Comparison of ENCODE assay signal across 2 cellular contexts in the genomic region with DNA sequence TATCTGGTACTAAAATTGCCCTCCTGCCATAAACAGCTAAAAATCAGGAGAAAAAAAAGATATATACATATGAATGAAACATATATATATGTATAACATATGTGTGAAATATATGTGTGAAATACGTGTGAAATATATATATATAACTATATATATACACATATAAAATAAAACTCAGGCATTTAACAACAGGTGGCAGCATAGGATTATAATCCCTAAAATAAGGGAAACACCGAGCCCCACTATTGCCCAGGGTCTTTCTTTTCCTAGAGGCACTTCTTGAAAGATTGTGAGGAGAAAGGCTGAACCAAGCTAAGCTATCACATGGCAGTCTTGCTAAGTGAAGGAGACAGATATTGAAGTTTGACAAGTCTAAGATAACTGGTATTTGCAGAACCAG.
TF ChIP-seq lines count a peak whose summit lies in the region.

No MANE protein-coding gene starts in this region.

TF ChIP-seq in HCT116, 20 proteins besides CTCF, POLR2A, EP300 and RAD21 (continued from another document):
- TF ChIP-seq, protein P1, sequence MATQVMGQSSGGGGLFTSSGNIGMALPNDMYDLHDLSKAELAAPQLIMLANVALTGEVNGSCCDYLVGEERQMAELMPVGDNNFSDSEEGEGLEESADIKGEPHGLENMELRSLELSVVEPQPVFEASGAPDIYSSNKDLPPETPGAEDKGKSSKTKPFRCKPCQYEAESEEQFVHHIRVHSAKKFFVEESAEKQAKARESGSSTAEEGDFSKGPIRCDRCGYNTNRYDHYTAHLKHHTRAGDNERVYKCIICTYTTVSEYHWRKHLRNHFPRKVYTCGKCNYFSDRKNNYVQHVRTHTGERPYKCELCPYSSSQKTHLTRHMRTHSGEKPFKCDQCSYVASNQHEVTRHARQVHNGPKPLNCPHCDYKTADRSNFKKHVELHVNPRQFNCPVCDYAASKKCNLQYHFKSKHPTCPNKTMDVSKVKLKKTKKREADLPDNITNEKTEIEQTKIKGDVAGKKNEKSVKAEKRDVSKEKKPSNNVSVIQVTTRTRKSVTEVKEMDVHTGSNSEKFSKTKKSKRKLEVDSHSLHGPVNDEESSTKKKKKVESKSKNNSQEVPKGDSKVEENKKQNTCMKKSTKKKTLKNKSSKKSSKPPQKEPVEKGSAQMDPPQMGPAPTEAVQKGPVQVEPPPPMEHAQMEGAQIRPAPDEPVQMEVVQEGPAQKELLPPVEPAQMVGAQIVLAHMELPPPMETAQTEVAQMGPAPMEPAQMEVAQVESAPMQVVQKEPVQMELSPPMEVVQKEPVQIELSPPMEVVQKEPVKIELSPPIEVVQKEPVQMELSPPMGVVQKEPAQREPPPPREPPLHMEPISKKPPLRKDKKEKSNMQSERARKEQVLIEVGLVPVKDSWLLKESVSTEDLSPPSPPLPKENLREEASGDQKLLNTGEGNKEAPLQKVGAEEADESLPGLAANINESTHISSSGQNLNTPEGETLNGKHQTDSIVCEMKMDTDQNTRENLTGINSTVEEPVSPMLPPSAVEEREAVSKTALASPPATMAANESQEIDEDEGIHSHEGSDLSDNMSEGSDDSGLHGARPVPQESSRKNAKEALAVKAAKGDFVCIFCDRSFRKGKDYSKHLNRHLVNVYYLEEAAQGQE (IDR thresholded peaks at IDR 0.05; ENCODE audit: low read depth), result no peak
- TF ChIP-seq, protein P2, sequence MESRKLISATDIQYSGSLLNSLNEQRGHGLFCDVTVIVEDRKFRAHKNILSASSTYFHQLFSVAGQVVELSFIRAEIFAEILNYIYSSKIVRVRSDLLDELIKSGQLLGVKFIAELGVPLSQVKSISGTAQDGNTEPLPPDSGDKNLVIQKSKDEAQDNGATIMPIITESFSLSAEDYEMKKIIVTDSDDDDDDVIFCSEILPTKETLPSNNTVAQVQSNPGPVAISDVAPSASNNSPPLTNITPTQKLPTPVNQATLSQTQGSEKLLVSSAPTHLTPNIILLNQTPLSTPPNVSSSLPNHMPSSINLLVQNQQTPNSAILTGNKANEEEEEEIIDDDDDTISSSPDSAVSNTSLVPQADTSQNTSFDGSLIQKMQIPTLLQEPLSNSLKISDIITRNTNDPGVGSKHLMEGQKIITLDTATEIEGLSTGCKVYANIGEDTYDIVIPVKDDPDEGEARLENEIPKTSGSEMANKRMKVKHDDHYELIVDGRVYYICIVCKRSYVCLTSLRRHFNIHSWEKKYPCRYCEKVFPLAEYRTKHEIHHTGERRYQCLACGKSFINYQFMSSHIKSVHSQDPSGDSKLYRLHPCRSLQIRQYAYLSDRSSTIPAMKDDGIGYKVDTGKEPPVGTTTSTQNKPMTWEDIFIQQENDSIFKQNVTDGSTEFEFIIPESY (IDR thresholded peaks at IDR 0.05; ENCODE audit: extremely low read depth, insufficient replicate concordance, low read length), result no peak
- TF ChIP-seq ELF1 (IDR thresholded peaks at IDR 0.05; ENCODE audit: borderline replicate concordance, low read depth) (no peak), EGR1 (IDR thresholded peaks at IDR 0.05; ENCODE audit: low read depth) (no peak), SIN3A (IDR thresholded peaks at IDR 0.05; ENCODE audit: low read depth) (no peak), POLR2AphosphoS5 (IDR thresholded peaks at IDR 0.05; ENCODE audit: low read depth, low read length) (no peak), SP1 (IDR thresholded peaks at IDR 0.05; ENCODE audit: low read depth) (no peak), CBX3 (IDR thresholded peaks at IDR 0.05; ENCODE audit: low read depth) (no peak), ZNF274 (IDR thresholded peaks at IDR 0.05; ENCODE audit: low read depth, low read length) (no peak), YY1 (IDR thresholded peaks at IDR 0.05; ENCODE audit: extremely low read depth, insufficient replicate concordance, low read depth, low read length) (no peak), TCF7L2 (IDR thresholded peaks at IDR 0.05; ENCODE audit: borderline replicate concordance, extremely low read depth, insufficient read depth, insufficient read length) (no peak), JUND (IDR thresholded peaks at IDR 0.05) (no peak)
- TF ChIP-seq, protein P3, sequence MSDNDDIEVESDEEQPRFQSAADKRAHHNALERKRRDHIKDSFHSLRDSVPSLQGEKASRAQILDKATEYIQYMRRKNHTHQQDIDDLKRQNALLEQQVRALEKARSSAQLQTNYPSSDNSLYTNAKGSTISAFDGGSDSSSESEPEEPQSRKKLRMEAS (IDR thresholded peaks at IDR 0.05), result no peak

TF ChIP-seq in liver, 16 proteins besides CTCF, POLR2A, EP300 and RAD21 (continued from another document):
- TF ChIP-seq, protein P2 (IDR thresholded peaks at IDR 0.05), result no peak
- TF ChIP-seq, protein P4, sequence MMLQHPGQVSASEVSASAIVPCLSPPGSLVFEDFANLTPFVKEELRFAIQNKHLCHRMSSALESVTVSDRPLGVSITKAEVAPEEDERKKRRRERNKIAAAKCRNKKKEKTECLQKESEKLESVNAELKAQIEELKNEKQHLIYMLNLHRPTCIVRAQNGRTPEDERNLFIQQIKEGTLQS (IDR thresholded peaks at IDR 0.05), result no peak
